1 cellular context compared by ENCODE assay signal in the genomic region with DNA sequence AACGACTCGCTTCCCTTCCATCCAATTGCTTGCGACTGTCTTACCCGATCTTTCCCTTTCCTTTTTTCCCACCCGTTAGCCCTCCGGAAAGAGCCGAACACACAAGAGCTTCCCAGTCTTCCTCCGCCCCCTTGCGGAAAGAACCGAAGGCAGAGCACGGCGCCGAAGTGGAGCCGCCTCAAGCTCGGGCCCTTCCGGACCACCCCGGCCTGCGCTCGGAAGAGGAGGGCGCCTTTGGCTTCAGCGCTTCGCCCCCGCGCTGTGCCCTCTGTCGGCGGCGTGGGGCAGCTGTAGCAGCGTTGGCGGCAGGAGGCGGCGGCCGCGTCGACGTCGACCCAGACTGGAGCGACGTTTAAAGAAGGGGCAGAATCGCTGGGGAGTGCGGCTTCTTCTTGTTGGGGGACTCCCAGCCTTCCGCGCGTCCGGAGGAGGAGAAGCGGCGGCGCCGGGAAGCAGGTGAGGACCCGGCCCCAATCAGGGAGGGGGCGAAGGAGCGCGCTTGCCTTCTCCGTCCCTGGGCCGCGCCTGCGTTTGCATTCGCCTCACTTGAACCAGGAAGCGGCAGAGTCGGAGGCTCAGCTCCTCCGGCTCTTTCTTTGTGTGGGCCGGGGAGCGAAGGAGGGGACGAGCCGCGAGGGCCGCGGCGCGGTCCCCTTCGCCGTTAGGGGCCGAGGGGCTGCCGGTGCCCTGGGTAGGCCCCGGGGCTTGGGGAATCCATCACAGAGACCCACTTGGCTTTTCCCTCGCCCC.
A peak's percentile ranks its signal among the peaks of the same experiment; 100 is the strongest.
TF ChIP-seq lines count a peak whose summit lies in the region.

A gene with protein sequence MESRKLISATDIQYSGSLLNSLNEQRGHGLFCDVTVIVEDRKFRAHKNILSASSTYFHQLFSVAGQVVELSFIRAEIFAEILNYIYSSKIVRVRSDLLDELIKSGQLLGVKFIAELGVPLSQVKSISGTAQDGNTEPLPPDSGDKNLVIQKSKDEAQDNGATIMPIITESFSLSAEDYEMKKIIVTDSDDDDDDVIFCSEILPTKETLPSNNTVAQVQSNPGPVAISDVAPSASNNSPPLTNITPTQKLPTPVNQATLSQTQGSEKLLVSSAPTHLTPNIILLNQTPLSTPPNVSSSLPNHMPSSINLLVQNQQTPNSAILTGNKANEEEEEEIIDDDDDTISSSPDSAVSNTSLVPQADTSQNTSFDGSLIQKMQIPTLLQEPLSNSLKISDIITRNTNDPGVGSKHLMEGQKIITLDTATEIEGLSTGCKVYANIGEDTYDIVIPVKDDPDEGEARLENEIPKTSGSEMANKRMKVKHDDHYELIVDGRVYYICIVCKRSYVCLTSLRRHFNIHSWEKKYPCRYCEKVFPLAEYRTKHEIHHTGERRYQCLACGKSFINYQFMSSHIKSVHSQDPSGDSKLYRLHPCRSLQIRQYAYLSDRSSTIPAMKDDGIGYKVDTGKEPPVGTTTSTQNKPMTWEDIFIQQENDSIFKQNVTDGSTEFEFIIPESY (plus strand): TSS at position 291 of the 750 bp plus-strand sequence. CDS start 2,604 bp downstream, outside the sequence.

TF ChIP-seq in HepG2, 621 proteins besides CTCF, POLR2A, EP300 and RAD21 (continued from another document and continues in another):
- TF ChIP-seq, protein P1, sequence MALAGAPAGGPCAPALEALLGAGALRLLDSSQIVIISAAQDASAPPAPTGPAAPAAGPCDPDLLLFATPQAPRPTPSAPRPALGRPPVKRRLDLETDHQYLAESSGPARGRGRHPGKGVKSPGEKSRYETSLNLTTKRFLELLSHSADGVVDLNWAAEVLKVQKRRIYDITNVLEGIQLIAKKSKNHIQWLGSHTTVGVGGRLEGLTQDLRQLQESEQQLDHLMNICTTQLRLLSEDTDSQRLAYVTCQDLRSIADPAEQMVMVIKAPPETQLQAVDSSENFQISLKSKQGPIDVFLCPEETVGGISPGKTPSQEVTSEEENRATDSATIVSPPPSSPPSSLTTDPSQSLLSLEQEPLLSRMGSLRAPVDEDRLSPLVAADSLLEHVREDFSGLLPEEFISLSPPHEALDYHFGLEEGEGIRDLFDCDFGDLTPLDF (CRISPR knock-in tag; IDR thresholded peaks at IDR 0.05) = 0 out of 2 replicates have a peak, but pooled peaks have one; percentile 57
- TF ChIP-seq ZNF629 (CRISPR knock-in tag; conservative IDR thresholded peaks at IDR 0.05) (no peak), TAF1 (CRISPR knock-in tag; IDR thresholded peaks at IDR 0.05) (peak; percentile 72), ZZZ3 (CRISPR knock-in tag; IDR thresholded peaks at IDR 0.05; ENCODE audit: borderline replicate concordance) (no peak; the same call in 1 of the 2 replicates), MYNN (CRISPR knock-in tag; IDR thresholded peaks at IDR 0.05; ENCODE audit: low read depth) (no peak), PITX1 (CRISPR knock-in tag; IDR thresholded peaks at IDR 0.05) (0 out of 2 replicates have a peak, but pooled peaks have one; percentile 29), ZNF124 (CRISPR knock-in tag; IDR thresholded peaks at IDR 0.05) (no peak), ERF (CRISPR knock-in tag; IDR thresholded peaks at IDR 0.05) (0 out of 2 replicates have a peak, but pooled peaks have one; percentile 32), HOXA3 (CRISPR knock-in tag; IDR thresholded peaks at IDR 0.05) (peak; percentile 56; the same call in 1 of the 2 replicates), ZNF556 (CRISPR knock-in tag; IDR thresholded peaks at IDR 0.05; ENCODE audit: borderline replicate concordance) (no peak), ELF3 (CRISPR knock-in tag; IDR thresholded peaks at IDR 0.05) (peak; percentile 46; the same call in 1 of the 2 replicates), ZNF282 (IDR thresholded peaks at IDR 0.05; ENCODE audit: partially characterized antibody) (no peak), ESRRA (CRISPR knock-in tag; IDR thresholded peaks at IDR 0.05; ENCODE audit: low read depth) (no peak), ZMYM3 (CRISPR knock-in tag; IDR thresholded peaks at IDR 0.05) (no peak), AGO1 (IDR thresholded peaks at IDR 0.05; ENCODE audit: low read depth, low read length, poor library complexity, severe bottlenecking) (no peak), ZBTB44 (CRISPR knock-in tag; IDR thresholded peaks at IDR 0.05) (no peak), ZNF557 (CRISPR knock-in tag; IDR thresholded peaks at IDR 0.05) (no peak), ZNF12 (CRISPR knock-in tag; IDR thresholded peaks at IDR 0.05) (no peak), ZNF232 (CRISPR knock-in tag; IDR thresholded peaks at IDR 0.05; ENCODE audit: borderline replicate concordance) (no peak), MIER2 (CRISPR knock-in tag; IDR thresholded peaks at IDR 0.05) (no peak), UBTF (CRISPR knock-in tag; IDR thresholded peaks at IDR 0.05) (peak; percentile 76), MATR3 (CRISPR knock-in tag; IDR thresholded peaks at IDR 0.05) (no peak), ZNF670 (CRISPR knock-in tag; IDR thresholded peaks at IDR 0.05; ENCODE audit: borderline replicate concordance) (peak; percentile 53; the same call in 1 of the 2 replicates), ZBTB33 (CRISPR knock-in tag; IDR thresholded peaks at IDR 0.05) (no peak), POLR2AphosphoS5 (IDR thresholded peaks at IDR 0.05; ENCODE audit: low read depth, low read length) (peak; percentile 43), SRSF4 (IDR thresholded peaks at IDR 0.05; ENCODE audit: low read depth, low read length, poor library complexity, severe bottlenecking) (no peak), ZBTB14 (CRISPR knock-in tag; IDR thresholded peaks at IDR 0.05) (no peak), ZNF788 (CRISPR knock-in tag; IDR thresholded peaks at IDR 0.05; ENCODE audit: borderline replicate concordance) (peak; percentile 38; the same call in 1 of the 2 replicates), ZNF274 (CRISPR knock-in tag; IDR thresholded peaks at IDR 0.05) (peak; percentile 24; the same call in 1 of the 2 replicates), XRCC5 (optimal IDR thresholded peaks at IDR 0.05; ENCODE audit: low read length) (peak; percentile 71), ZNF574 (CRISPR knock-in tag; IDR thresholded peaks at IDR 0.05) (peak; percentile 71), SALL1 (CRISPR knock-in tag; IDR thresholded peaks at IDR 0.05) (peak; percentile 74), ZNF569 (CRISPR knock-in tag; IDR thresholded peaks at IDR 0.05; ENCODE audit: borderline replicate concordance) (no peak), MAF1 (CRISPR knock-in tag; IDR thresholded peaks at IDR 0.05; ENCODE audit: borderline replicate concordance) (no peak)
- TF ChIP-seq, protein P2, sequence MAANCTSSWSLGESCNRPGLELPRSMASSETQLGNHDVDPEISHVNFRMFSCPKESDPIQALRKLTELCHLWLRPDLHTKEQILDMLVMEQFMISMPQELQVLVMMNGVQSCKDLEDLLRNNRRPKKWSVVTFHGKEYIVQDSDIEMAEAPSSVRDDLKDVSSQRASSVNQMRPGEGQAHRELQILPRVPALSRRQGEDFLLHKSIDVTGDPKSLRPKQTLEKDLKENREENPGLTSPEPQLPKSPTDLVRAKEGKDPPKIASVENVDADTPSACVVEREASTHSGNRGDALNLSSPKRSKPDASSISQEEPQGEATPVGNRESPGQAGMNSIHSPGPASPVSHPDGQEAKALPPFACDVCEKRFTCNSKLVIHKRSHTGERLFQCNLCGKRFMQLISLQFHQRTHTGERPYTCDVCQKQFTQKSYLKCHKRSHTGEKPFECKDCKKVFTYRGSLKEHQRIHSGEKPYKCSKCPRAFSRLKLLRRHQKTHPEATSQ (CRISPR knock-in tag; IDR thresholded peaks at IDR 0.05; ENCODE audit: borderline replicate concordance) = no peak
- TF ChIP-seq, protein P3, sequence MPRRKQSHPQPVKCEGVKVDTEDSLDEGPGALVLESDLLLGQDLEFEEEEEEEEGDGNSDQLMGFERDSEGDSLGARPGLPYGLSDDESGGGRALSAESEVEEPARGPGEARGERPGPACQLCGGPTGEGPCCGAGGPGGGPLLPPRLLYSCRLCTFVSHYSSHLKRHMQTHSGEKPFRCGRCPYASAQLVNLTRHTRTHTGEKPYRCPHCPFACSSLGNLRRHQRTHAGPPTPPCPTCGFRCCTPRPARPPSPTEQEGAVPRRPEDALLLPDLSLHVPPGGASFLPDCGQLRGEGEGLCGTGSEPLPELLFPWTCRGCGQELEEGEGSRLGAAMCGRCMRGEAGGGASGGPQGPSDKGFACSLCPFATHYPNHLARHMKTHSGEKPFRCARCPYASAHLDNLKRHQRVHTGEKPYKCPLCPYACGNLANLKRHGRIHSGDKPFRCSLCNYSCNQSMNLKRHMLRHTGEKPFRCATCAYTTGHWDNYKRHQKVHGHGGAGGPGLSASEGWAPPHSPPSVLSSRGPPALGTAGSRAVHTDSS (CRISPR knock-in tag; conservative IDR thresholded peaks at IDR 0.05) = no peak
- TF ChIP-seq, protein P4, sequence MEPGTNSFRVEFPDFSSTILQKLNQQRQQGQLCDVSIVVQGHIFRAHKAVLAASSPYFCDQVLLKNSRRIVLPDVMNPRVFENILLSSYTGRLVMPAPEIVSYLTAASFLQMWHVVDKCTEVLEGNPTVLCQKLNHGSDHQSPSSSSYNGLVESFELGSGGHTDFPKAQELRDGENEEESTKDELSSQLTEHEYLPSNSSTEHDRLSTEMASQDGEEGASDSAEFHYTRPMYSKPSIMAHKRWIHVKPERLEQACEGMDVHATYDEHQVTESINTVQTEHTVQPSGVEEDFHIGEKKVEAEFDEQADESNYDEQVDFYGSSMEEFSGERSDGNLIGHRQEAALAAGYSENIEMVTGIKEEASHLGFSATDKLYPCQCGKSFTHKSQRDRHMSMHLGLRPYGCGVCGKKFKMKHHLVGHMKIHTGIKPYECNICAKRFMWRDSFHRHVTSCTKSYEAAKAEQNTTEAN (CRISPR knock-in tag; conservative IDR thresholded peaks at IDR 0.05) = peak; percentile 65; the same call in 1 of the 2 replicates
